ENCODE assay signal across 10 cellular contexts in genomic region chr7:48389977-48390376, GRCh38.
DNase-seq lines count a peak whose midpoint lies in the region; ATAC-seq, FAIRE-seq and TF ChIP-seq lines count a peak whose summit lies in the region.
"Had no signal": no experiment of that assay in that cellular context is flagged by ENCODE, and none has a peak within 500 bp of the region (broad histone marks: within the 10 kb centered on the region; RNA-seq: fewer than 3 reads in every experiment).

No MANE protein-coding gene starts in this region.

- no peak overlapping the region for H3K27ac ChIP-seq in MM.1S (ENCODE audit: low read length)

- intact Hi-C loops in MCF 10A (cut with micrococcal nuclease) = no loop called here
- intact Hi-C loops in natural killer cell (cut with micrococcal nuclease) = no loop called here
- intact Hi-C loops in head of caudate nucleus (cut with DNase I) = no loop called here

- no peak for TF ChIP-seq CTCF in MCF 10A (IDR thresholded peaks at IDR 0.05; ENCODE audit: unreplicated experiment)
- no peak for TF ChIP-seq CTCF in natural killer cell (IDR thresholded peaks at IDR 0.05)
- TF ChIP-seq CTCF in MM.1S (IDR thresholded peaks at IDR 0.05; ENCODE audit: low read length) = no peak

- no peaks in the 10 kb centered on the region for H3K4me1 ChIP-seq in MM.1S (ENCODE audit: low read length)

- no peaks in the 10 kb centered on the region for H3K9me2 ChIP-seq in MM.1S (replicated peaks; ENCODE audit: insufficient read depth, low read length)

- peak; percentile 84 for DNase-seq in GF-D8 (lab: John Stamatoyannopoulos, UW)
- peak; percentile 29 for DNase-seq in HS-5 (ENCODE audit: low read depth)
- DNase-seq in MCF 10A (ENCODE audit: unreplicated experiment) = peak; percentile 77
- no peak for DNase-seq in natural killer cell
- DNase-seq in head of caudate nucleus = no peak
- no peak for DNase-seq in MM.1S
- DNase-seq in GM12892 (ENCODE audit: insufficient read length) = no peak
- DNase-seq: foreskin melanocyte; stimulated activated CD4-positive, alpha-beta T cell treated with anti-CD3 and anti-CD28 coated beads, Interleukin-4, amount 100 ng/mL, for 24 hours had no signal

- CTCF ChIA-PET in MCF 10A (lab: Yijun Ruan, JAX) = interaction anchor here (2.3 kb wide), 1 partner anchor 53 kb away, joined by 8 read pairs; no protein-coding TSS in a partner anchor

- no peak overlapping the region for H2AFZ ChIP-seq in MM.1S (ENCODE audit: low read length)

- no peak overlapping the region for H3K9ac ChIP-seq in MM.1S (ENCODE audit: low read length)

- ATAC-seq in natural killer cell (no peak), HG02970 (IDR thresholded peaks at IDR 0.05; ENCODE audit: low FRiP score, unreplicated experiment) (no peak)

- H3F3A ChIP-seq in MM.1S (ENCODE audit: insufficient read depth, low read length) = no peaks in the 10 kb centered on the region

- peak overlapping the region; percentile 30 for H3K4me3 Mint-ChIP-seq in MCF 10A (ENCODE audit: unreplicated experiment)
- H3K4me3 Mint-ChIP-seq in natural killer cell = peak overlapping the region; percentile 43

- H3K27ac Mint-ChIP-seq in MCF 10A (ENCODE audit: low read depth, unreplicated experiment) (peak overlapping the region; percentile 95), natural killer cell (peak overlapping the region in 1 of 2 donors; percentile 14)

- no peak overlapping the region for H3K4me3 ChIP-seq in MM.1S (ENCODE audit: low read length)

- no peak overlapping the region for H3K4me2 ChIP-seq in MM.1S (ENCODE audit: low read depth, low read length)

- H3K36me3 Mint-ChIP-seq in MCF 10A (ENCODE audit: insufficient read depth, unreplicated experiment) (no peaks in the 10 kb centered on the region), natural killer cell (no peaks in the 10 kb centered on the region)

- BruUV-seq in MCF 10A (replicated peaks; lab: Mats Ljungman, UMichigan) = no TSS peak

- FAIRE-seq in GM12892 (lab: Jason Lieb, UNC) = no peak

- H4K20me1 ChIP-seq in MM.1S (ENCODE audit: insufficient read depth, low read length) = no peaks in the 10 kb centered on the region

- H3K79me2 ChIP-seq in MM.1S (ENCODE audit: low read length) = no peaks in the 10 kb centered on the region

- H3K27me3 Mint-ChIP-seq in MCF 10A (ENCODE audit: insufficient read depth, unreplicated experiment) (no peaks in the 10 kb centered on the region), natural killer cell (ENCODE audit: low read depth in 2 of 2) (no peaks in the 10 kb centered on the region)

- H3K9me3 Mint-ChIP-seq in MCF 10A (ENCODE audit: unreplicated experiment) = peaks cover 14% of the 10 kb centered on the region
- peaks cover 0 to 4% of the 10 kb centered on the region in 2 donors for H3K9me3 Mint-ChIP-seq in natural killer cell

- H3K4me1 Mint-ChIP-seq in MCF 10A (ENCODE audit: insufficient read depth, unreplicated experiment) (peaks cover 22% of the 10 kb centered on the region), natural killer cell (peaks cover 20 to 21% of the 10 kb centered on the region in 2 donors)

- TF ChIP-seq POLR2A in GM12892 (IDR thresholded peaks at IDR 0.05; ENCODE audit: low read depth, low read length) = no peak

- no peaks in the 10 kb centered on the region for H3K27me3 ChIP-seq in MM.1S (replicated peaks; ENCODE audit: insufficient read depth, low read length)

- H3K36me3 ChIP-seq in MM.1S (replicated peaks; ENCODE audit: insufficient read depth, low read length) = no peaks in the 10 kb centered on the region

- POLR2A ChIA-PET in MCF 10A (lab: Yijun Ruan, JAX) = no interaction called here

- H3K9me3 ChIP-seq in MM.1S (replicated peaks; ENCODE audit: insufficient read depth, low read length) = no peaks in the 10 kb centered on the region

Comparison
In these comparisons a context has a peak if more than half of its experiments do, and no peak if none do; other contexts are left out.
1. DNase-seq: peak in GF-D8 (single experiment), HS-5 (single experiment) and MCF 10A (single experiment); none in natural killer cell (single experiment), head of caudate nucleus (0 of 42), MM.1S (single experiment) and GM12892 (single experiment).